In genomic region chr14:85762523-85762922, GRCh38 we compare ENCODE assay signal across 31 cellular contexts.
A peak's percentile ranks its signal among the peaks of the same experiment; 100 is the strongest.
DNase-seq lines count a peak whose midpoint lies in the region; ATAC-seq and TF ChIP-seq lines count a peak whose summit lies in the region.
"Had no signal": no experiment of that assay in that cellular context is flagged by ENCODE, and none has a peak within 500 bp of the region (broad histone marks: within the 10 kb centered on the region; RNA-seq: fewer than 3 reads in every experiment).

No MANE protein-coding gene starts in this region.

- H3K36me3 ChIP-seq in right lobe of liver = no peaks in the 10 kb centered on the region
- H3K36me3 ChIP-seq: ascending aorta, gastrocnemius medialis, SJSA1 had no signal

- no peaks in the 10 kb centered on the region for H3K27me3 ChIP-seq in right lobe of liver
- H3K27me3 ChIP-seq: ascending aorta, gastrocnemius medialis, hepatocyte, SJSA1 had no signal

- H3K9me3 Mint-ChIP-seq in activated naive CD4-positive, alpha-beta T cell treated with anti-CD3 and anti-CD28 coated beads, Interleukin-2, amount 50 U/mL, for 72 hours = peaks cover 0 to 3% of the 10 kb centered on the region in 2 donors
- H3K9me3 Mint-ChIP-seq: natural killer cell; stimulated activated effector memory CD8-positive, alpha-beta T cell treated with anti-CD3 and anti-CD28 coated beads, Interleukin-12 subunit alpha, Interleukin-12 subunit beta, amount 100 ng/mL, for 72 hours; type B pancreatic cell had no signal

- no peaks in the 10 kb centered on the region for H3K4me1 ChIP-seq in right lobe of liver
- H3K4me1 ChIP-seq: ascending aorta, SJSA1 had no signal

- no peaks in the 10 kb centered on the region for H3K36me3 Mint-ChIP-seq in activated naive CD4-positive, alpha-beta T cell treated with anti-CD3 and anti-CD28 coated beads, Interleukin-2, amount 50 U/mL, for 72 hours
- H3K36me3 Mint-ChIP-seq: activated naive CD8-positive, alpha-beta T cell treated with anti-CD3 and anti-CD28 coated beads, Interleukin-2, amount 10 ng/mL, durations not matched to agents 7 days and 5 days; natural killer cell; stimulated activated effector memory CD8-positive, alpha-beta T cell treated with anti-CD3 and anti-CD28 coated beads, Interleukin-12 subunit alpha, Interleukin-12 subunit beta, amount 100 ng/mL, for 72 hours; type B pancreatic cell had no signal

- WGBS in right lobe of liver (ENCODE audit: insufficient coverage, low coverage, low lambda C conversion rate, missing lambda C conversion rate) = 50% methylated on average over 4 of the region's 4 CpGs

- TF ChIP-seq CTCF in astrocyte of the cerebellum (IDR thresholded peaks at IDR 0.05; ENCODE audit: low read depth, low read length, missing control alignments) = no peak
- no peak for TF ChIP-seq CTCF in right lobe of liver (IDR thresholded peaks at IDR 0.05)

- DNase-seq in G401 (ENCODE audit: low spot score) (peak; percentile 7), NCI-H2107 treated with DMSO at 0.1 percent for 48 hours (lab: John Stamatoyannopoulos, UW; ENCODE audit: unreplicated experiment) (peak; percentile 86), astrocyte of the cerebellum (ENCODE audit: low read depth) (peak; percentile 32), inferior parietal cortex (ENCODE audit: extremely low spot score) (peak; percentile 32), HCEC 1CT (no peak), right lobe of liver (no peak)
- no peak for DNase-seq in activated naive CD4-positive, alpha-beta T cell treated with anti-CD3 and anti-CD28 coated beads, Interleukin-2, amount 50 U/mL, for 72 hours (ENCODE audit: low spot score in 2 of 2)
- DNase-seq: activated CD4-positive, alpha-beta T cell treated with anti-CD3 and anti-CD28 coated beads for 4 hours; activated CD8-positive, alpha-beta T cell treated with anti-CD3 and anti-CD28 coated beads, Interleukin-2, amount 10 ng/mL, durations not matched to agents 7 days and 5 days; activated naive CD8-positive, alpha-beta T cell treated with anti-CD3 and anti-CD28 coated beads, Interleukin-2, amount 10 ng/mL, durations not matched to agents 7 days and 5 days; EL; gastrocnemius medialis; MM.1S; mucosa of descending colon; natural killer cell; NCI-H1436 treated with DMSO at 0.1 percent for 48 hours; NCI-H82; RPMI8226; substantia nigra; T-helper 9 cell had no signal

- intact Hi-C loops in right lobe of liver (cut with DNase I) = no loop called here

- H3K4me3 ChIP-seq in astrocyte of the cerebellum (ENCODE audit: low read depth, low read length) (no peak overlapping the region), right lobe of liver (no peak overlapping the region)
- H3K4me3 ChIP-seq: ascending aorta, gastrocnemius medialis, GM12878, hepatocyte, lung, mucosa of descending colon, SJSA1 had no signal

- TF ChIP-seq POLR2A in right lobe of liver (IDR thresholded peaks at IDR 0.05) = no peak

- no peak overlapping the region for H3K27ac Mint-ChIP-seq in activated naive CD4-positive, alpha-beta T cell treated with anti-CD3 and anti-CD28 coated beads, Interleukin-2, amount 50 U/mL, for 72 hours
- H3K27ac Mint-ChIP-seq: activated CD8-positive, alpha-beta T cell treated with anti-CD3 and anti-CD28 coated beads, Interleukin-2, amount 10 ng/mL, durations not matched to agents 7 days and 5 days; activated naive CD8-positive, alpha-beta T cell treated with anti-CD3 and anti-CD28 coated beads, Interleukin-2, amount 10 ng/mL, durations not matched to agents 7 days and 5 days; natural killer cell; stimulated activated effector memory CD8-positive, alpha-beta T cell treated with anti-CD3 and anti-CD28 coated beads, Interleukin-12 subunit alpha, Interleukin-12 subunit beta, amount 100 ng/mL, for 72 hours; type B pancreatic cell had no signal

- H3K27ac ChIP-seq in right lobe of liver = no peak overlapping the region
- H3K27ac ChIP-seq: ascending aorta, gastrocnemius medialis, hepatocyte, SJSA1 had no signal

- ATAC-seq in activated naive CD4-positive, alpha-beta T cell treated with anti-CD3 and anti-CD28 coated beads, Interleukin-2, amount 50 U/mL, for 72 hours = no peak
- no peak for ATAC-seq in HG03342 (IDR thresholded peaks at IDR 0.05; ENCODE audit: unreplicated experiment)
- no peak for ATAC-seq in right lobe of liver
- ATAC-seq: activated CD8-positive, alpha-beta T cell treated with anti-CD3 and anti-CD28 coated beads, Interleukin-2, amount 10 ng/mL, durations not matched to agents 7 days and 5 days; esophagus mucosa; gastrocnemius medialis; GM12878; HCT116; HepG2; mucosa of descending colon; natural killer cell; stimulated activated effector memory CD8-positive, alpha-beta T cell treated with anti-CD3 and anti-CD28 coated beads, Interleukin-12 subunit alpha, Interleukin-12 subunit beta, amount 100 ng/mL, for 72 hours had no signal

- H3K9me3 ChIP-seq in right lobe of liver = no peaks in the 10 kb centered on the region
- H3K9me3 ChIP-seq: ascending aorta, gastrocnemius medialis, SJSA1 had no signal

- in situ Hi-C loops in G401 (cut with HindIII; ENCODE audit: low sequenced_read_pairs) (no loop called here), astrocyte of the cerebellum (cut with HindIII; ENCODE audit: low sequenced_read_pairs) (no loop called here)

Comparison
In these comparisons a context has a peak if more than half of its experiments do, and no peak if none do; other contexts are left out.
1. DNase-seq: peak in G401 (single experiment), NCI-H2107 treated with DMSO at 0.1 percent for 48 hours (single experiment), astrocyte of the cerebellum (single experiment) and inferior parietal cortex (single experiment); none in activated naive CD4-positive, alpha-beta T cell treated with anti-CD3 and anti-CD28 coated beads, Interleukin-2, amount 50 U/mL, for 72 hours (0 of 2), HCEC 1CT (single experiment) and right lobe of liver (0 of 3).